1 cellular context compared by ENCODE assay signal in the genomic region with DNA sequence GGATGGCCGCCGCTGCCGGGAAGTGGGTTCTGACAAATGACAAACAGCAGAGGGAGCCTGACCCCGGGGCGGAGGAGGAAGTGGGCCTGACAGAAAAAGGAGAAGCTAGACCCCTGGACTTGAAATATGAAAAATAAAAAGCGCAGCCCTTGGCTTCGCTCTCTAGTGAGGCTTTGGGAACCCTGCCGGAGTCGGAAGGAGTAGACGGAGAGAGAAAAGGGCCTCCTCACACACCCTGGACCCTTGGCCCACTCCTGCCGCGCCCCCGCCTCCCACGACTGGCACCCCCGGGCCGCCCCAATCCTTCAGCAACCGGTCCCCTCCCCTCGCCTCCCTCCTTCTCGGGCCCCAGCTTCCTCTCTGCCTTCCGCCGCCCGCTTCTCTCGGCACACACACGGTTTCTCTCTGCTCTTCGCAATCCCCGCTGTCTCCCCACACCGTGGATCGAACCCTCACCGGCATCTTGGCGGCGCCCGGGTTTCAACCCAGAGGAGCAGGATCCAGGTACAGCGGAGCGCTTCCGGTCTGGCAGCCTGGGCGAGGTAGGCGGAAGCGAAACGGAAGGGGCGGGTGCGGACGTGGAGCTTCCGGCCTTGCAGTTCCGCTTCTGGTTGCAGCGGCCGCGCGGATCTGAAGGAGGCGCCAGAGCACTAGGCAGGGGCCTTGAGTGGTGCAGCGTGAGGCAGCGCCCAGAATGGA.
A peak's percentile ranks its signal among the peaks of the same experiment; 100 is the strongest.
TF ChIP-seq lines count a peak whose summit lies in the region.

ARPC3 (minus strand) TSS at position 539 of the 699 bp plus-strand sequence; CDS start at position 462, 77 bp downstream.

TF ChIP-seq in HepG2, 621 proteins besides CTCF, POLR2A, EP300 and RAD21 (continued from another document and continues in another):
- TF ChIP-seq LRRFIP1 (CRISPR knock-in tag; conservative IDR thresholded peaks at IDR 0.05), result no peak
- no peak for TF ChIP-seq ARNT (IDR thresholded peaks at IDR 0.05)
- peak; percentile 90 for TF ChIP-seq ZBTB38 (CRISPR knock-in tag; IDR thresholded peaks at IDR 0.05)
- TF ChIP-seq ZNF749 (CRISPR knock-in tag; IDR thresholded peaks at IDR 0.05; ENCODE audit: borderline replicate concordance), result no peak
- TF ChIP-seq ZNF160 (CRISPR knock-in tag; IDR thresholded peaks at IDR 0.05), result peak; percentile 21; the same call in 1 of the 2 replicates
- TF ChIP-seq PHF5A (CRISPR knock-in tag; IDR thresholded peaks at IDR 0.05; ENCODE audit: low read depth, unreplicated experiment), result peak; percentile 67
- TF ChIP-seq ZNF329 (CRISPR knock-in tag; IDR thresholded peaks at IDR 0.05; ENCODE audit: low read depth), result peak; percentile 51; the same call in 1 of the 2 replicates
- TF ChIP-seq ZFP1 (CRISPR knock-in tag; IDR thresholded peaks at IDR 0.05), result no peak
- no peak for TF ChIP-seq ZNF431 (CRISPR knock-in tag; IDR thresholded peaks at IDR 0.05; ENCODE audit: borderline replicate concordance, low read depth)
- TF ChIP-seq, protein P1, sequence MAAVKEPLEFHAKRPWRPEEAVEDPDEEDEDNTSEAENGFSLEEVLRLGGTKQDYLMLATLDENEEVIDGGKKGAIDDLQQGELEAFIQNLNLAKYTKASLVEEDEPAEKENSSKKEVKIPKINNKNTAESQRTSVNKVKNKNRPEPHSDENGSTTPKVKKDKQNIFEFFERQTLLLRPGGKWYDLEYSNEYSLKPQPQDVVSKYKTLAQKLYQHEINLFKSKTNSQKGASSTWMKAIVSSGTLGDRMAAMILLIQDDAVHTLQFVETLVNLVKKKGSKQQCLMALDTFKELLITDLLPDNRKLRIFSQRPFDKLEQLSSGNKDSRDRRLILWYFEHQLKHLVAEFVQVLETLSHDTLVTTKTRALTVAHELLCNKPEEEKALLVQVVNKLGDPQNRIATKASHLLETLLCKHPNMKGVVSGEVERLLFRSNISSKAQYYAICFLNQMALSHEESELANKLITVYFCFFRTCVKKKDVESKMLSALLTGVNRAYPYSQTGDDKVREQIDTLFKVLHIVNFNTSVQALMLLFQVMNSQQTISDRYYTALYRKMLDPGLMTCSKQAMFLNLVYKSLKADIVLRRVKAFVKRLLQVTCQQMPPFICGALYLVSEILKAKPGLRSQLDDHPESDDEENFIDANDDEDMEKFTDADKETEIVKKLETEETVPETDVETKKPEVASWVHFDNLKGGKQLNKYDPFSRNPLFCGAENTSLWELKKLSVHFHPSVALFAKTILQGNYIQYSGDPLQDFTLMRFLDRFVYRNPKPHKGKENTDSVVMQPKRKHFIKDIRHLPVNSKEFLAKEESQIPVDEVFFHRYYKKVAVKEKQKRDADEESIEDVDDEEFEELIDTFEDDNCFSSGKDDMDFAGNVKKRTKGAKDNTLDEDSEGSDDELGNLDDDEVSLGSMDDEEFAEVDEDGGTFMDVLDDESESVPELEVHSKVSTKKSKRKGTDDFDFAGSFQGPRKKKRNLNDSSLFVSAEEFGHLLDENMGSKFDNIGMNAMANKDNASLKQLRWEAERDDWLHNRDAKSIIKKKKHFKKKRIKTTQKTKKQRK (IDR thresholded peaks at IDR 0.05; ENCODE audit: low read length), result no peak
- no peak for TF ChIP-seq ATF5 (CRISPR knock-in tag; IDR thresholded peaks at IDR 0.05; ENCODE audit: low read depth)
- TF ChIP-seq HOXA7 (CRISPR knock-in tag; IDR thresholded peaks at IDR 0.05), result no peak
- TF ChIP-seq ZNF740 (CRISPR knock-in tag; IDR thresholded peaks at IDR 0.05), result 0 out of 2 replicates have a peak, but pooled peaks have one; percentile 4
- peak; percentile 87 for TF ChIP-seq ZNF605 (CRISPR knock-in tag; IDR thresholded peaks at IDR 0.05)
- 0 out of 2 replicates have a peak, but pooled peaks have one; percentile 22 for TF ChIP-seq ZNF335 (CRISPR knock-in tag; IDR thresholded peaks at IDR 0.05)
- TF ChIP-seq ZNF800 (CRISPR knock-in tag; IDR thresholded peaks at IDR 0.05), result 0 out of 2 replicates have a peak, but pooled peaks have one; percentile 21
- no peak for TF ChIP-seq ZNF75D (CRISPR knock-in tag; IDR thresholded peaks at IDR 0.05; ENCODE audit: borderline replicate concordance)
- TF ChIP-seq, protein P2, sequence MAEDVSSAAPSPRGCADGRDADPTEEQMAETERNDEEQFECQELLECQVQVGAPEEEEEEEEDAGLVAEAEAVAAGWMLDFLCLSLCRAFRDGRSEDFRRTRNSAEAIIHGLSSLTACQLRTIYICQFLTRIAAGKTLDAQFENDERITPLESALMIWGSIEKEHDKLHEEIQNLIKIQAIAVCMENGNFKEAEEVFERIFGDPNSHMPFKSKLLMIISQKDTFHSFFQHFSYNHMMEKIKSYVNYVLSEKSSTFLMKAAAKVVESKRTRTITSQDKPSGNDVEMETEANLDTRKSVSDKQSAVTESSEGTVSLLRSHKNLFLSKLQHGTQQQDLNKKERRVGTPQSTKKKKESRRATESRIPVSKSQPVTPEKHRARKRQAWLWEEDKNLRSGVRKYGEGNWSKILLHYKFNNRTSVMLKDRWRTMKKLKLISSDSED (CRISPR knock-in tag; IDR thresholded peaks at IDR 0.05), result no peak
- TF ChIP-seq, protein P3, sequence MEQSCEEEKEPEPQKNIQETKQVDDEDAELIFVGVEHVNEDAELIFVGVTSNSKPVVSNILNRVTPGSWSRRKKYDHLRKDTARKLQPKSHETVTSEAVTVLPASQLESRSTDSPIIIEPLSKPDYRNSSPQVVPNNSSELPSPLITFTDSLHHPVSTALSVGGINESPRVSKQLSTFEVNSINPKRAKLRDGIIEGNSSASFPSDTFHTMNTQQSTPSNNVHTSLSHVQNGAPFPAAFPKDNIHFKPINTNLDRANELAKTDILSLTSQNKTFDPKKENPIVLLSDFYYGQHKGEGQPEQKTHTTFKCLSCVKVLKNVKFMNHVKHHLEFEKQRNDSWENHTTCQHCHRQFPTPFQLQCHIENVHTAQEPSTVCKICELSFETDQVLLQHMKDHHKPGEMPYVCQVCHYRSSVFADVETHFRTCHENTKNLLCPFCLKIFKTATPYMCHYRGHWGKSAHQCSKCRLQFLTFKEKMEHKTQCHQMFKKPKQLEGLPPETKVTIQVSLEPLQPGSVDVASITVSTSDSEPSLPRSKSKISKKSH (CRISPR knock-in tag; IDR thresholded peaks at IDR 0.05; ENCODE audit: borderline replicate concordance), result no peak
- TF ChIP-seq SRY (CRISPR knock-in tag; IDR thresholded peaks at IDR 0.05), result 0 out of 2 replicates have a peak, but pooled peaks have one; percentile 56
- no peak for TF ChIP-seq REL (CRISPR knock-in tag; conservative IDR thresholded peaks at IDR 0.05)
- peak; percentile 53 for TF ChIP-seq ZNF407 (CRISPR knock-in tag; IDR thresholded peaks at IDR 0.05; ENCODE audit: not compliant biosample characterization)
- no peak for TF ChIP-seq POLR2AphosphoS2 (IDR thresholded peaks at IDR 0.05; ENCODE audit: low read depth, low read length)
- no peak for TF ChIP-seq NCOR1 (IDR thresholded peaks at IDR 0.05; ENCODE audit: borderline replicate concordance, low read length)
- TF ChIP-seq KDM5B (CRISPR knock-in tag; IDR thresholded peaks at IDR 0.05; ENCODE audit: borderline replicate concordance), result peak; percentile 87; the same call in 1 of the 2 replicates
- TF ChIP-seq TARDBP (CRISPR knock-in tag; IDR thresholded peaks at IDR 0.05), result peak; percentile 70
- TF ChIP-seq NONO (IDR thresholded peaks at IDR 0.05), result no peak
- peak; percentile 87; the same call in 1 of the 2 replicates for TF ChIP-seq NONO (CRISPR knock-in tag; conservative IDR thresholded peaks at IDR 0.05)
- TF ChIP-seq CHD4 (IDR thresholded peaks at IDR 0.05; ENCODE audit: borderline replicate concordance, low read length), result 0 out of 2 replicates have a peak, but pooled peaks have one; percentile 2
- TF ChIP-seq ZBTB7B (CRISPR knock-in tag; IDR thresholded peaks at IDR 0.05), result peak; percentile 48; the same call in 1 of the 2 replicates
- 0 out of 2 replicates have a peak, but pooled peaks have one; percentile 65 for TF ChIP-seq TGIF2 (CRISPR knock-in tag; IDR thresholded peaks at IDR 0.05)
- TF ChIP-seq ZNF350 (CRISPR knock-in tag; IDR thresholded peaks at IDR 0.05; ENCODE audit: borderline replicate concordance, low read depth), result peak; percentile 93
